Comparison of ENCODE assay signal across 1 cellular context in genomic region chr17:17740627-17741237, GRCh38.
TF ChIP-seq lines count a peak whose summit lies in the region.

No MANE protein-coding gene starts in this region.

TF ChIP-seq in HepG2, 621 proteins besides CTCF, POLR2A, EP300 and RAD21:
- TF ChIP-seq ZNF354B (CRISPR knock-in tag; IDR thresholded peaks at IDR 0.05) = no peak
- no peak for TF ChIP-seq TARDBP (CRISPR knock-in tag; IDR thresholded peaks at IDR 0.05)
- TF ChIP-seq ZNF414 (CRISPR knock-in tag; IDR thresholded peaks at IDR 0.05) = no peak
- no peak for TF ChIP-seq ZNF503 (CRISPR knock-in tag; IDR thresholded peaks at IDR 0.05)
- no peak for TF ChIP-seq MAFK (conservative IDR thresholded peaks at IDR 0.05 in 1 of 2, IDR thresholded peaks at IDR 0.05 in 1 of 2; ENCODE audit: low read length in 2 of 2)
- no peak for TF ChIP-seq ZNF34 (CRISPR knock-in tag; IDR thresholded peaks at IDR 0.05; ENCODE audit: borderline replicate concordance)
- no peak for TF ChIP-seq KMT2A (CRISPR knock-in tag; IDR thresholded peaks at IDR 0.05)
- no peak for TF ChIP-seq ARID4A (CRISPR knock-in tag; IDR thresholded peaks at IDR 0.05; ENCODE audit: borderline replicate concordance)
- TF ChIP-seq CC2D1A (CRISPR knock-in tag; IDR thresholded peaks at IDR 0.05) = no peak
- TF ChIP-seq ZNF468 (CRISPR knock-in tag; IDR thresholded peaks at IDR 0.05) = no peak
- no peak for TF ChIP-seq MTF2 (CRISPR knock-in tag; IDR thresholded peaks at IDR 0.05; ENCODE audit: borderline replicate concordance)
- no peak for TF ChIP-seq ZNF335 (CRISPR knock-in tag; IDR thresholded peaks at IDR 0.05)
- TF ChIP-seq YEATS4 (CRISPR knock-in tag; IDR thresholded peaks at IDR 0.05; ENCODE audit: borderline replicate concordance) = no peak
- no peak for TF ChIP-seq MIER2 (CRISPR knock-in tag; IDR thresholded peaks at IDR 0.05)
- no peak for TF ChIP-seq ZNF768 (CRISPR knock-in tag; IDR thresholded peaks at IDR 0.05)
